ENCODE assay signal across 2 cellular contexts in genomic region chrX:85223359-85223758, GRCh38.
TF ChIP-seq lines count a peak whose summit lies in the region.

No MANE protein-coding gene starts in this region.

TF ChIP-seq in IMR-90, 13 proteins besides CTCF, POLR2A, EP300 and RAD21 (continued from another document):
- TF ChIP-seq CHD1 (IDR thresholded peaks at IDR 0.05; ENCODE audit: low read depth, low read length) (no peak), CEBPB (IDR thresholded peaks at IDR 0.05; ENCODE audit: low read depth, low read length) (0 out of 2 replicates have a peak, but pooled peaks have one; percentile 45)

TF ChIP-seq in liver, 16 proteins besides CTCF, POLR2A, EP300 and RAD21:
- TF ChIP-seq MAX (IDR thresholded peaks at IDR 0.05) (no peak), HNF4A (conservative IDR thresholded peaks at IDR 0.05) (peak; percentile 14 to 40), ATF3 (IDR thresholded peaks at IDR 0.05) (peak; percentile 82), GABPA (IDR thresholded peaks at IDR 0.05 in 1 of 2, conservative IDR thresholded peaks at IDR 0.05 in 1 of 2) (no peak), YY1 (IDR thresholded peaks at IDR 0.05) (no peak), FOXA1 (IDR thresholded peaks at IDR 0.05) (no peak), JUND (IDR thresholded peaks at IDR 0.05) (no peak), RXRA (IDR thresholded peaks at IDR 0.05) (peak in 1 of 2 donors; percentile 14), HNF4G (IDR thresholded peaks at IDR 0.05) (no peak), NR2F2 (IDR thresholded peaks at IDR 0.05) (peak; percentile 25)
TF ChIP-seq in liver: peak in this region for 4.
